Comparison of ENCODE assay signal across 27 cellular contexts in the genomic region with DNA sequence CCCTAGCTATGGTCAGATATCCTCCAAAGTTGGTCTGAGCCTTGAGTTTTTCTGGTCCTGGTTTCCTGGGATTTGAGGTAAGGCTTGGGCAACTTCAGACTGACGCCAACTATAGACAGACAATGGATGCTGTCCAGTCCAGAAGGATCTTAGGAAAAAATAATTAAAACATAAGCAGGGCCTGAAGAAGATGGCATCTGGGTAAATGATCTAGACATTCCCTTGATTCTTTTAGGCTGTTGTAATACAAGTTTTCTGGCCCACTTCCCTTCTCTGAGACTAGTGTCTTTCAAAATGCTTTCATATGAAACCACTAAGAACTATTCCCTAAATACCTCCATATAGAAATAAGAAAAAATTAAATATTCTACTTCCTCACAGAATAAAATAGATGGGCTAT. TPM values are rescaled to one million over a fixed set of nuclear protein-coding genes. Genes with fewer than 3 reads are reported as not detected.
DNase-seq lines count a peak whose midpoint lies in the region; ATAC-seq, FAIRE-seq and TF ChIP-seq lines count a peak whose summit lies in the region.
"Had no signal": no experiment of that assay in that cellular context is flagged by ENCODE, and none has a peak within 500 bp of the region (broad histone marks: within the 10 kb centered on the region; RNA-seq: fewer than 3 reads in every experiment).

No MANE protein-coding gene starts in this region.

- FAIRE-seq in A549 (lab: Jason Lieb, UNC) = no peak

- no peak for TF ChIP-seq POLR2A in A549 (IDR thresholded peaks at IDR 0.05; ENCODE audit: low read length)
- TF ChIP-seq POLR2A in IMR-90 (IDR thresholded peaks at IDR 0.05; ENCODE audit: low read depth, low read length) = no peak

- peak overlapping the region; percentile 90; the same call in 1 of the 2 replicates for H3K18ac ChIP-seq in IMR-90 (ENCODE audit: low read depth, low read length)
- H3K18ac ChIP-seq in mesenchymal stem cell (ENCODE audit: low read depth in 1 of 2, low read length in 2 of 2) = no peak overlapping the region

- H3K79me1 ChIP-seq in IMR-90 (ENCODE audit: low read depth in 1 of 2, low read length in 2 of 2) (peaks cover 0 to 19% of the 10 kb centered on the region in 2 experiments; a peak in 2 of 4 replicates), mesenchymal stem cell (replicated peaks; ENCODE audit: low read length, poor library complexity, severe bottlenecking) (peaks cover 7% of the 10 kb centered on the region)

- H3K36me3 ChIP-seq in IMR-90 (ENCODE audit: control insufficient read depth, insufficient read depth, low read length) (no peaks in the 10 kb centered on the region), brain microvascular endothelial cell (replicated peaks) (no peaks in the 10 kb centered on the region), mesenchymal stem cell (ENCODE audit: control insufficient read depth in 1 of 2, insufficient read depth in 2 of 2, low read depth in 1 of 2, low read length in 2 of 2) (peaks cover 0 to 17% of the 10 kb centered on the region in 2 experiments), right atrium auricular region (peaks cover 6% of the 10 kb centered on the region)

- H3K4ac ChIP-seq in IMR-90 (ENCODE audit: low read depth, low read length) = peak overlapping the region; percentile 65
- no peak overlapping the region for H3K4ac ChIP-seq in mesenchymal stem cell (ENCODE audit: low read depth in 1 of 2, low read length in 2 of 2)

- in situ Hi-C loops in IMR-90 (cut with MboI; ENCODE audit: low sequenced_read_pairs) (loop anchor here (5.0 to 10.0 kb wide), 2 partner anchors 168 to 281 kb away; no protein-coding TSS in a partner anchor), brain microvascular endothelial cell (cut with HindIII; ENCODE audit: low pct_ligation_motif_present, low sequenced_read_pairs) (no loop called here)

- CTCF ChIA-PET in A549 (lab: Yijun Ruan, JAX) = interaction anchor here (1.3 to 2.0 kb wide), 4 partner anchors 9 to 175 kb away, joined by 4 to 5 read pairs (median 4); no protein-coding TSS in a partner anchor
- CTCF ChIA-PET in IMR-90 (lab: Yijun Ruan, JAX) = interaction anchor here (1.3 kb wide), 1 partner anchor 171 kb away, joined by 6 read pairs; no protein-coding TSS in a partner anchor
- CTCF ChIA-PET in activated CD4-positive, alpha-beta memory T cell treated with anti-CD3 and anti-CD28 coated beads for 36 hours (lab: Charles Lee) = interaction anchor here (1.1 kb wide), 1 partner anchor 171 kb away, joined by 3 read pairs; no protein-coding TSS in a partner anchor

- H3K23ac ChIP-seq in IMR-90 (ENCODE audit: low read depth, low read length) = peak overlapping the region; percentile 48; the same call in 1 of the 2 replicates
- no peak overlapping the region for H3K23ac ChIP-seq in mesenchymal stem cell (ENCODE audit: low read length in 2 of 2)

- 100% methylated on average over 1 of the region's 1 CpG for WGBS in A549 (ENCODE audit: missing lambda C conversion rate)
- no CpG with 5 or more reads among the region's 1 CpG for WGBS in IMR-90 (ENCODE audit: extremely low coverage in 2 of 2, insufficient read length in 1 of 2), 2 experiments
- 92% methylated on average over 1 of the region's 1 CpG for WGBS in mesenchymal stem cell

- no peak for TF ChIP-seq EP300 in A549 (IDR thresholded peaks at IDR 0.05)

- no peak overlapping the region for H2BK12ac ChIP-seq in mesenchymal stem cell (ENCODE audit: low read length in 2 of 2)

- H3K4me3 ChIP-seq in A549 (no peak overlapping the region), IMR-90 (ENCODE audit: insufficient read depth, low read depth, low read length) (no peak overlapping the region), brain microvascular endothelial cell (ENCODE audit: low read depth, low read length) (no peak overlapping the region), mesenchymal stem cell (ENCODE audit: insufficient read depth in 1 of 2, low read depth in 1 of 2, low read length in 2 of 2) (no peak overlapping the region), right atrium auricular region (no peak overlapping the region)
- H3K4me3 ChIP-seq: dorsolateral prefrontal cortex, GM23338, heart left ventricle, spleen, testis had no signal

- H3K4me1 ChIP-seq in A549 (peaks cover 100% of the 10 kb centered on the region), IMR-90 (ENCODE audit: control insufficient read depth, insufficient read depth, low read length) (peaks cover 33% of the 10 kb centered on the region), mesenchymal stem cell (ENCODE audit: control insufficient read depth, insufficient read depth, low read depth, low read length) (peaks cover 9% of the 10 kb centered on the region), right atrium auricular region (peaks cover 0 to 39% of the 10 kb centered on the region in 2 donors)

- H3K36me3 Mint-ChIP-seq in activated CD4-positive, alpha-beta memory T cell treated with anti-CD3 and anti-CD28 coated beads for 36 hours = peaks cover 2% of the 10 kb centered on the region
- H3K36me3 Mint-ChIP-seq: natural killer cell had no signal

- no peaks in the 10 kb centered on the region for H3K9me3 Mint-ChIP-seq in activated CD4-positive, alpha-beta memory T cell treated with anti-CD3 and anti-CD28 coated beads for 36 hours
- H3K9me3 Mint-ChIP-seq: activated CD4-positive, alpha-beta memory T cell treated with anti-CD3 and anti-CD28 coated beads, Interleukin-2, amount 10 ng/mL, durations not matched to agents 7 days and 5 days; CD4-positive, alpha-beta T cell; GM23338; immature natural killer cell; natural killer cell had no signal

- H4K20me1 ChIP-seq in IMR-90 (ENCODE audit: insufficient read depth, low read length) = peaks cover 5% of the 10 kb centered on the region; the same call in 1 of the 2 replicates

- H3K56ac ChIP-seq in IMR-90 (ENCODE audit: extremely low read depth, insufficient read depth, low read length) = 0 out of 2 replicates have a peak overlapping the region, but pooled peaks have one; percentile 4

- DNase-seq in A549 (ENCODE audit: low read depth in 1 of 2, low spot score in 1 of 2) = no peak
- DNase-seq in IMR-90 = peak; percentile 68
- peak; percentile 27 for DNase-seq in brain microvascular endothelial cell
- DNase-seq in mesenchymal stem cell = no peak
- DNase-seq in right atrium auricular region (ENCODE audit: low spot score) = no peak
- DNase-seq in activated CD4-positive, alpha-beta T cell treated with anti-CD3 and anti-CD28 coated beads for 48 hours = no peak
- DNase-seq in activated CD4-positive, alpha-beta memory T cell treated with anti-CD3 and anti-CD28 coated beads for 36 hours = no peak
- DNase-seq: 8988T; activated CD4-positive, alpha-beta memory T cell treated with anti-CD3 and anti-CD28 coated beads, Interleukin-2, amount 10 ng/mL, durations not matched to agents 7 days and 5 days; activated naive CD4-positive, alpha-beta T cell treated with anti-CD3 and anti-CD28 coated beads, Interleukin-2, amount 50 U/mL, for 16 hours; activated T-cell treated with anti-CD3 and anti-CD28 coated beads, Interleukin-2, amount 50 U/mL, for 48 hours; CD4-positive, alpha-beta T cell; DMS153; dorsolateral prefrontal cortex; heart left ventricle; immature natural killer cell; natural killer cell; NCI-H187 treated with DMSO at 0.1 percent for 48 hours; NCI-H510A treated with DMSO at 0.1 percent for 48 hours; posterior cingulate gyrus; spleen; T-helper 1 cell; testis had no signal

- H3K9ac ChIP-seq in IMR-90 (ENCODE audit: low read depth, low read length) (no peak overlapping the region), mesenchymal stem cell (ENCODE audit: low read length) (no peak overlapping the region)

- H3K9me1 ChIP-seq in IMR-90 (ENCODE audit: insufficient read depth, low read length) = peaks cover 10% of the 10 kb centered on the region; the same call in 1 of the 2 replicates

- no peak overlapping the region for H3K27ac Mint-ChIP-seq in activated CD4-positive, alpha-beta memory T cell treated with anti-CD3 and anti-CD28 coated beads for 36 hours
- H3K27ac Mint-ChIP-seq: activated CD4-positive, alpha-beta memory T cell treated with anti-CD3 and anti-CD28 coated beads, Interleukin-2, amount 10 ng/mL, durations not matched to agents 7 days and 5 days; CD4-positive, alpha-beta T cell; GM23338; immature natural killer cell; natural killer cell had no signal

- H2BK20ac ChIP-seq in IMR-90 (ENCODE audit: low read depth, low read length) = peak overlapping the region; percentile 75; the same call in 1 of the 2 replicates

- peaks cover 11% of the 10 kb centered on the region for H3K4me1 Mint-ChIP-seq in activated CD4-positive, alpha-beta memory T cell treated with anti-CD3 and anti-CD28 coated beads for 36 hours (ENCODE audit: low read depth)

- H3K14ac ChIP-seq in IMR-90 (replicated peaks; ENCODE audit: low read depth, low read length) = no peak overlapping the region; the same call in 1 of the 2 replicates
- H3K14ac ChIP-seq in mesenchymal stem cell (ENCODE audit: low read length in 2 of 2) = no peak overlapping the region

- BruUV-seq in IMR-90 (replicated peaks; lab: Mats Ljungman, UMichigan) = no TSS peak

- H4K91ac ChIP-seq in IMR-90 (ENCODE audit: insufficient read depth, low read depth, low read length) (peak overlapping the region; percentile 67), mesenchymal stem cell (ENCODE audit: low read length) (no peak overlapping the region)

- no peak overlapping the region for H2AK9ac ChIP-seq in IMR-90 (replicated peaks; ENCODE audit: low read depth, low read length, poor library complexity)

- H3K27me3 ChIP-seq in IMR-90 (ENCODE audit: control insufficient read depth, insufficient read depth, low read length) (no peaks in the 10 kb centered on the region), brain microvascular endothelial cell (replicated peaks) (no peaks in the 10 kb centered on the region), mesenchymal stem cell (ENCODE audit: control insufficient read depth in 1 of 2, insufficient read depth in 1 of 2, low read length in 2 of 2) (no peaks in the 10 kb centered on the region), right atrium auricular region (no peaks in the 10 kb centered on the region)
- H3K27me3 ChIP-seq: dorsolateral prefrontal cortex, heart left ventricle, spleen, testis had no signal

- TF ChIP-seq CTCF in A549 (IDR thresholded peaks at IDR 0.05) (no peak), IMR-90 (conservative IDR thresholded peaks at IDR 0.05; ENCODE audit: low read depth, low read length) (no peak), brain microvascular endothelial cell (IDR thresholded peaks at IDR 0.05; ENCODE audit: low read depth, low read length, missing control alignments) (no peak), right atrium auricular region (IDR thresholded peaks at IDR 0.05) (no peak)

- peak overlapping the region; percentile 47; the same call in 1 of the 3 replicates for H2BK15ac ChIP-seq in IMR-90 (ENCODE audit: low read depth, low read length)
- H2BK15ac ChIP-seq in mesenchymal stem cell (ENCODE audit: low read depth, poor library complexity, severe bottlenecking) = no peak overlapping the region

- no peak for ATAC-seq in A549
- peak; percentile 33; the same call in 1 of the 2 replicates for ATAC-seq in IMR-90 (ENCODE audit: low read depth)
- no peak for ATAC-seq in HG02798 (IDR thresholded peaks at IDR 0.05; ENCODE audit: poor library complexity, unreplicated experiment)
- ATAC-seq: GM23338, heart left ventricle, natural killer cell had no signal

- dilution Hi-C loops in IMR-90 (cut with HindIII; ENCODE audit: low sequenced_read_pairs, unreplicated experiment) = no loop called here

- H2BK5ac ChIP-seq in IMR-90 (ENCODE audit: low read depth, low read length, poor library complexity, severe bottlenecking) (peak overlapping the region; percentile 88), mesenchymal stem cell (ENCODE audit: low read depth, low read length, poor library complexity, severe bottlenecking) (no peak overlapping the region)

- H2AFZ ChIP-seq in IMR-90 (replicated peaks; ENCODE audit: low read length, poor library complexity) (no peak overlapping the region), mesenchymal stem cell (ENCODE audit: low read depth, low read length) (no peak overlapping the region)
- H2AFZ ChIP-seq: GM23338 had no signal

- POLR2A ChIA-PET in A549 (lab: Yijun Ruan, JAX) = interaction anchor here (0.8 kb wide), 1 partner anchor 8 kb away, joined by 3 read pairs; no protein-coding TSS in a partner anchor
- POLR2A ChIA-PET in IMR-90 (lab: Charles Lee; ENCODE audit: unreplicated experiment) = no interaction called here
- POLR2A ChIA-PET in activated CD4-positive, alpha-beta memory T cell treated with anti-CD3 and anti-CD28 coated beads for 36 hours (lab: Charles Lee) = interaction anchor here (1.4 kb wide), 1 partner anchor 11 kb away, joined by 3 read pairs; no protein-coding TSS in a partner anchor

- H2BK120ac ChIP-seq in IMR-90 (ENCODE audit: low read depth, low read length) = peak overlapping the region; percentile 75
- H2BK120ac ChIP-seq in mesenchymal stem cell (ENCODE audit: low read depth, low read length) = no peak overlapping the region

- H3K27ac ChIP-seq in A549 = peak overlapping the region; percentile 89 to 94; a peak in 5 of 6 replicates
- 0 out of 2 replicates have a peak overlapping the region, but pooled peaks have one; percentile 53 for H3K27ac ChIP-seq in IMR-90 (ENCODE audit: insufficient read depth, low read length)
- no peak overlapping the region for H3K27ac ChIP-seq in brain microvascular endothelial cell
- peak overlapping the region; percentile 82 for H3K27ac ChIP-seq in mesenchymal stem cell (ENCODE audit: low read length, poor library complexity, severe bottlenecking)
- H3K27ac ChIP-seq in right atrium auricular region = no peak overlapping the region
- H3K27ac ChIP-seq: heart left ventricle, HL-60, spleen, testis, VCaP had no signal

- H4K8ac ChIP-seq in IMR-90 (ENCODE audit: low read depth in 2 of 2, low read length in 2 of 2) = 0 out of 4 replicates have a peak overlapping the region, but pooled peaks of 1 of the 2 experiments have one; percentile 6
- H4K8ac ChIP-seq in mesenchymal stem cell (ENCODE audit: low read length) = no peak overlapping the region

- TF ChIP-seq RAD21 in A549 (conservative IDR thresholded peaks at IDR 0.05 in 1 of 2, IDR thresholded peaks at IDR 0.05 in 1 of 2) (no peak), IMR-90 (IDR thresholded peaks at IDR 0.05; ENCODE audit: low read length) (no peak)

- H2AK5ac ChIP-seq in IMR-90 (ENCODE audit: low read depth, low read length) (peak overlapping the region; percentile 54; the same call in 1 of the 2 replicates), mesenchymal stem cell (ENCODE audit: low read length, severe bottlenecking) (no peak overlapping the region)

- intact Hi-C loops in IMR-90 (cut with micrococcal nuclease) = loop anchor here (5.0 kb wide), 1 partner anchor 73 kb away; no protein-coding TSS in a partner anchor
- intact Hi-C loops in activated CD4-positive, alpha-beta memory T cell treated with anti-CD3 and anti-CD28 coated beads for 36 hours (cut with micrococcal nuclease) = no loop called here

- H3K4me3 Mint-ChIP-seq in activated CD4-positive, alpha-beta memory T cell treated with anti-CD3 and anti-CD28 coated beads for 36 hours = no peak overlapping the region
- H3K4me3 Mint-ChIP-seq: activated CD4-positive, alpha-beta memory T cell treated with anti-CD3 and anti-CD28 coated beads, Interleukin-2, amount 10 ng/mL, durations not matched to agents 7 days and 5 days; CD4-positive, alpha-beta T cell; GM23338; immature natural killer cell; natural killer cell had no signal

- H3K27me3 Mint-ChIP-seq in activated CD4-positive, alpha-beta memory T cell treated with anti-CD3 and anti-CD28 coated beads for 36 hours = no peaks in the 10 kb centered on the region
- H3K27me3 Mint-ChIP-seq: activated CD4-positive, alpha-beta memory T cell treated with anti-CD3 and anti-CD28 coated beads, Interleukin-2, amount 10 ng/mL, durations not matched to agents 7 days and 5 days; CD4-positive, alpha-beta T cell had no signal

- H3K9me3 ChIP-seq in A549 (no peaks in the 10 kb centered on the region), IMR-90 (ENCODE audit: control insufficient read depth, insufficient read depth, low read length) (no peaks in the 10 kb centered on the region), mesenchymal stem cell (ENCODE audit: control insufficient read depth, low read length) (no peaks in the 10 kb centered on the region), right atrium auricular region (no peaks in the 10 kb centered on the region)
- H3K9me3 ChIP-seq: heart left ventricle, spleen, testis had no signal

- H3K4me2 ChIP-seq in A549 = peak overlapping the region; percentile 75; the same call in 2 of the 3 replicates
- peak overlapping the region; percentile 23; the same call in 1 of the 2 replicates for H3K4me2 ChIP-seq in IMR-90 (ENCODE audit: low read depth, low read length)
- no peak overlapping the region for H3K4me2 ChIP-seq in mesenchymal stem cell (ENCODE audit: low read length, poor library complexity, severe bottlenecking)
- H3K4me2 ChIP-seq: GM23338 had no signal

- H4K5ac ChIP-seq in IMR-90 (ENCODE audit: low read depth, low read length) = no peak overlapping the region

RNA-seq across cellular contexts. Expression of a gene that starts 47.6 kb away (rescaled TPM):
- 26.8 and 49.3 TPM in 2 replicates for polyA plus RNA-seq in A549 (2011; rRNA removed)
- polyA plus RNA-seq in A549 (2012; cell fraction: cytosol; rRNA removed) = 37.6 and 41.4 TPM in 2 replicates
- polyA plus RNA-seq in A549 (2012; cell fraction: nucleus; rRNA removed) = 133 and 136 TPM in 2 replicates
- 47.2 to 72.6 TPM (median 58.6 TPM) in 3 replicates for polyA plus RNA-seq in A549 (2017; fragmentation: RNase III; extraction: RNeasy Plus Mini Kit Qiagen cat#74134 plus additional on column Dnase treatment)
- 49.8 and 54.9 TPM in 2 replicates for polyA minus RNA-seq in A549 (2011; rRNA and poly(A)+ RNA removed)
- 19.2 and 22.5 TPM in 2 replicates for total RNA-seq in IMR-90 (2012; rRNA removed)
- 64.5 and 67.1 TPM in 2 replicates for polyA plus RNA-seq in IMR-90 (2012; rRNA removed)
- polyA plus RNA-seq in IMR-90 (2012; cell fraction: cytosol; rRNA removed) = 51.4 and 55.1 TPM in 2 replicates
- polyA plus RNA-seq in IMR-90 (2012; cell fraction: nucleus; rRNA removed; ENCODE audit: low replicate concordance) = 117 and 164 TPM in 2 replicates
- polyA plus RNA-seq in mesenchymal stem cell (2013, experiment 1 of 2) = 288 TPM
- 288 TPM for polyA plus RNA-seq in mesenchymal stem cell (2013, experiment 2 of 2)
- total RNA-seq in right atrium auricular region = 10 to 100 TPM; 44.5 to 93.1 TPM
- 1 to 10 TPM; 7.2 to 8.6 TPM for total RNA-seq in activated CD4-positive, alpha-beta memory T cell treated with anti-CD3 and anti-CD28 coated beads for 36 hours

Comparison
In these comparisons a context has a peak if more than half of its experiments do, and no peak if none do; other contexts are left out.
1. DNase-seq: peak in IMR-90 (single experiment) and brain microvascular endothelial cell (single experiment); none in A549 (0 of 2), mesenchymal stem cell (single experiment), right atrium auricular region (single experiment), activated CD4-positive, alpha-beta T cell treated with anti-CD3 and anti-CD28 coated beads for 48 hours (single experiment) and activated CD4-positive, alpha-beta memory T cell treated with anti-CD3 and anti-CD28 coated beads for 36 hours (single experiment).
2. H3K27ac ChIP-seq: peak in A549 (2 of 2), IMR-90 (single experiment) and mesenchymal stem cell (single experiment); none in brain microvascular endothelial cell (single experiment) and right atrium auricular region (0 of 2).